ENCODE assay signal across 15 cellular contexts in genomic region chr10:124675261-124675660, GRCh38.
DNase-seq lines count a peak whose midpoint lies in the region; ATAC-seq and TF ChIP-seq lines count a peak whose summit lies in the region.
"Had no signal": no experiment of that assay in that cellular context is flagged by ENCODE, and none has a peak within 500 bp of the region (broad histone marks: within the 10 kb centered on the region; RNA-seq: fewer than 3 reads in every experiment).

No MANE protein-coding gene starts in this region.

- H3K27me3 Mint-ChIP-seq in naive thymus-derived CD8-positive, alpha-beta T cell: no peaks in the 10 kb centered on the region

- peak overlapping the region in 5 of 10 donors; percentile 28 to 79 (median 55) for H3K4me3 Mint-ChIP-seq in naive thymus-derived CD8-positive, alpha-beta T cell

- DNase-seq in heart left ventricle: no peak
- DNase-seq in right atrium auricular region (ENCODE audit: low spot score): no peak
- DNase-seq in naive thymus-derived CD8-positive, alpha-beta T cell: no peak
- no peak for DNase-seq in tibial nerve (ENCODE audit: low spot score in 2 of 2)
- DNase-seq in GM19238 (ENCODE audit: insufficient read length, low spot score): no peak
- DNase-seq in COR-L47 (lab: John Stamatoyannopoulos, UW): no peak
- DNase-seq in activated CD4-positive, alpha-beta T cell treated with anti-CD3 and anti-CD28 coated beads, Interleukin-2, amount 50 U/mL, for 48 hours: no peak
- DNase-seq: activated CD8-positive, alpha-beta memory T cell treated with anti-CD3 and anti-CD28 coated beads for 24 hours; activated naive CD4-positive, alpha-beta T cell; DMS53; HCEC 1CT; NCI-H2081 treated with DMSO at 0.1 percent for 48 hours; small intestine had no signal

- POLR2A ChIA-PET in naive thymus-derived CD8-positive, alpha-beta T cell (lab: Charles Lee): interaction anchor here (0.8 to 7.9 kb wide), 8 partner anchors 11 to 62 kb away, joined by 3 to 48 read pairs (median 4); no protein-coding TSS in a partner anchor

- no peaks in the 10 kb centered on the region for H3K9me3 Mint-ChIP-seq in naive thymus-derived CD8-positive, alpha-beta T cell

- no peak for ATAC-seq in heart left ventricle
- no peak for ATAC-seq in naive thymus-derived CD8-positive, alpha-beta T cell

- H3K27ac ChIP-seq in heart left ventricle (peak overlapping the region in 10 of 12 donors; percentile 19 to 73 (median 46)), right atrium auricular region (no peak overlapping the region), cingulate gyrus (ENCODE audit: low read depth, low read length) (peak overlapping the region; percentile 92), tibial nerve (peak overlapping the region; percentile 53 to 95 (median 88))
- H3K27ac ChIP-seq: epithelial cell of prostate had no signal

- peaks cover 0 to 2% (median under 1%) of the 10 kb centered on the region in 3 donors for H3K36me3 Mint-ChIP-seq in naive thymus-derived CD8-positive, alpha-beta T cell

- H3K9me3 ChIP-seq in heart left ventricle: no peaks in the 10 kb centered on the region
- H3K9me3 ChIP-seq in right atrium auricular region: no peaks in the 10 kb centered on the region
- no peaks in the 10 kb centered on the region for H3K9me3 ChIP-seq in tibial nerve

- H3K4me3 ChIP-seq in heart left ventricle (no peak overlapping the region), right atrium auricular region (no peak overlapping the region), tibial nerve (no peak overlapping the region)

- TF ChIP-seq POLR2A in heart left ventricle (IDR thresholded peaks at IDR 0.05): no peak
- TF ChIP-seq POLR2A in tibial nerve (IDR thresholded peaks at IDR 0.05): no peak

- 70 to 75% (median 74%) methylated on average over 6 of the region's 6 CpGs for WGBS in heart left ventricle, 4 donors
- WGBS in tibial nerve, 2 donors: 60 to 70% methylated on average over 5 to 6 of the region's 6 CpGs

- no peak for TF ChIP-seq EP300 in tibial nerve (IDR thresholded peaks at IDR 0.05)

- intact Hi-C loops in heart left ventricle (cut with DNase I): loop anchor here in 5 of 10 donors (5.0 kb wide), 1 partner anchor 33 kb away; no protein-coding TSS in a partner anchor

- H3K4me1 ChIP-seq in heart left ventricle (peaks cover 39 to 100% (median 97%) of the 10 kb centered on the region in 12 donors), right atrium auricular region (peaks cover 0 to 99% of the 10 kb centered on the region in 2 donors), tibial nerve (peaks cover 7 to 100% (median 97%) of the 10 kb centered on the region in 4 donors)

- H3K36me3 ChIP-seq in heart left ventricle (peaks cover 0 to 7% (median 0%) of the 10 kb centered on the region in 9 donors), right atrium auricular region (no peaks in the 10 kb centered on the region), tibial nerve (peaks cover 0 to 3% (median 0%) of the 10 kb centered on the region in 3 donors)

- H3K27me3 ChIP-seq in heart left ventricle (no peaks in the 10 kb centered on the region), right atrium auricular region (no peaks in the 10 kb centered on the region), tibial nerve (no peaks in the 10 kb centered on the region)

- peaks cover 66 to 100% (median 99%) of the 10 kb centered on the region in 4 donors for H3K4me1 Mint-ChIP-seq in naive thymus-derived CD8-positive, alpha-beta T cell

- peak overlapping the region in 6 of 10 donors; percentile 20 to 86 (median 72) for H3K27ac Mint-ChIP-seq in naive thymus-derived CD8-positive, alpha-beta T cell

- TF ChIP-seq CTCF in heart left ventricle (IDR thresholded peaks at IDR 0.05) (no peak), right atrium auricular region (IDR thresholded peaks at IDR 0.05) (no peak), tibial nerve (IDR thresholded peaks at IDR 0.05) (no peak)

Comparison
In these comparisons a context has a peak if more than half of its experiments do, and no peak if none do; other contexts are left out.
1. H3K27ac ChIP-seq: peak in heart left ventricle (10 of 12), cingulate gyrus (single experiment) and tibial nerve (4 of 4); none in right atrium auricular region (0 of 2).